Comparison of ENCODE assay signal across 32 cellular contexts in the genomic region with DNA sequence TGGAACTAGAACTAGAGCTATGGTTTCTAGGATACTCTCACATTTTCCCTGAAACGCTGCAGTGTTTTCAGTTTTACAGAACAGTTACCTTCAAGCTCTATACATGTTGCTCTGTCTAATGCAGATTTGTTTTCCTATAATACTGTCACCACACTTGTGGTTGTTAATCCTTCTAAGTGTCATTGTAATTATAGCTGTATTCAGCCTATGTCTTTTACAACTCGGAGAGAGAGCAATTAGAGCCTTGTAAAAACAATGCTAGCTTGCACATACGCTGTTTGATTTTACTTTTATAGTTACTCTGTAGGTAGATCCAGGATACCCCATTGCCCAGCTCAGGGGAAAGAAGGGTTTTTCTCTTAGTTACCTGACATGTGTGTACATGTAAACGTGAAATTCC. TPM values are rescaled to one million over a fixed set of nuclear protein-coding genes. Genes with fewer than 3 reads are reported as not detected.
"Had no signal": no experiment of that assay in that cellular context is flagged by ENCODE, and none has a peak within 500 bp of the region (broad histone marks: within the 10 kb centered on the region; RNA-seq: fewer than 3 reads in every experiment).

No MANE protein-coding gene starts in this region.

- DNase-seq: natural killer cell; occipital lobe; ovary; posterior cingulate gyrus; psoas muscle; right cardiac atrium; right lobe of liver; sigmoid colon; small intestine; stimulated activated CD4-positive, alpha-beta T cell treated with anti-CD3 and anti-CD28 coated beads, Interleukin-15, amount 100 ng/mL, for 24 hours; stimulated activated CD4-positive, alpha-beta T cell treated with anti-CD3 and anti-CD28 coated beads, Interleukin-2, amount 100 ng/mL, for 24 hours; stimulated activated CD4-positive, alpha-beta T cell treated with anti-CD3 and anti-CD28 coated beads, Interleukin-2, amount 100 ng/mL, for 48 hours; stimulated activated CD4-positive, alpha-beta T cell treated with anti-CD3 and anti-CD28 coated beads, Interleukin-4, amount 100 ng/mL, for 24 hours; stimulated activated naive B cell treated with anti-CD40 and anti-IgM and Interleukin-4, amounts not matched to agents 10 μg/mL and 1 μg/mL and 100 μg/mL, for 72 hours; stimulated activated naive CD8-positive, alpha-beta T cell treated with anti-CD3 and anti-CD28 coated beads, Interleukin-15, amount 100 ng/mL, for 72 hours; stimulated activated naive CD8-positive, alpha-beta T cell treated with anti-CD3 and anti-CD28 coated beads, Interleukin-15, Interleukin-2, amounts not matched to agents 100 U/mL and 50 U/mL, for 24 hours; substantia nigra; testis; tibial artery; transverse colon; upper lobe of right lung; uterus had no signal

- H3K4me1 Mint-ChIP-seq: natural killer cell; nephron; stimulated activated effector memory CD8-positive, alpha-beta T cell treated with anti-CD3 and anti-CD28 coated beads, Interleukin-12 subunit alpha, Interleukin-12 subunit beta, amount 100 ng/mL, for 72 hours; stimulated activated naive CD8-positive, alpha-beta T cell treated with anti-CD3 and anti-CD28 coated beads, Interleukin-15, amount 100 ng/mL, for 72 hours had no signal

- H3K9me3 Mint-ChIP-seq: natural killer cell; nephron; neural progenitor cell; stimulated activated effector memory CD8-positive, alpha-beta T cell treated with anti-CD3 and anti-CD28 coated beads, Interleukin-12 subunit alpha, Interleukin-12 subunit beta, amount 100 ng/mL, for 72 hours; stimulated activated naive B cell treated with anti-CD40 and anti-IgM and Interleukin-4, amounts not matched to agents 10 μg/mL and 1 μg/mL and 100 μg/mL, for 72 hours; stimulated activated naive CD8-positive, alpha-beta T cell treated with anti-CD3 and anti-CD28 coated beads, Interleukin-15, amount 100 ng/mL, for 72 hours; type B pancreatic cell had no signal

- H3K4me3 Mint-ChIP-seq: natural killer cell; nephron; neural progenitor cell; stimulated activated effector memory CD8-positive, alpha-beta T cell treated with anti-CD3 and anti-CD28 coated beads, Interleukin-12 subunit alpha, Interleukin-12 subunit beta, amount 100 ng/mL, for 72 hours; stimulated activated naive B cell treated with anti-CD40 and anti-IgM and Interleukin-4, amounts not matched to agents 10 μg/mL and 1 μg/mL and 100 μg/mL, for 72 hours; stimulated activated naive CD8-positive, alpha-beta T cell treated with anti-CD3 and anti-CD28 coated beads, Interleukin-15, amount 100 ng/mL, for 72 hours; type B pancreatic cell had no signal

- H3K4me3 ChIP-seq: neural progenitor cell, ovary, psoas muscle, right lobe of liver, sigmoid colon, suprapubic skin, testis, tibial artery, transverse colon, upper lobe of right lung, uterus had no signal

- H3K27ac Mint-ChIP-seq: natural killer cell; nephron; neural progenitor cell; progenitor cell of endocrine pancreas; stimulated activated effector memory CD8-positive, alpha-beta T cell treated with anti-CD3 and anti-CD28 coated beads, Interleukin-12 subunit alpha, Interleukin-12 subunit beta, amount 100 ng/mL, for 72 hours; stimulated activated naive B cell treated with anti-CD40 and anti-IgM and Interleukin-4, amounts not matched to agents 10 μg/mL and 1 μg/mL and 100 μg/mL, for 72 hours; stimulated activated naive CD8-positive, alpha-beta T cell treated with anti-CD3 and anti-CD28 coated beads, Interleukin-15, amount 100 ng/mL, for 72 hours; type B pancreatic cell had no signal

- H3K27me3 ChIP-seq: neural progenitor cell, ovary, right lobe of liver, sigmoid colon, suprapubic skin, testis, tibial artery, transverse colon, upper lobe of right lung, uterus had no signal

- H3K36me3 ChIP-seq: neural progenitor cell, ovary, right lobe of liver, sigmoid colon, suprapubic skin, tibial artery, transverse colon, upper lobe of right lung, uterus had no signal

- H3K27ac ChIP-seq: neural progenitor cell, ovary, parathyroid adenoma, right lobe of liver, sigmoid colon, suprapubic skin, tibial artery, transverse colon, upper lobe of right lung, uterus had no signal

- H3K36me3 Mint-ChIP-seq: natural killer cell; neural progenitor cell; stimulated activated effector memory CD8-positive, alpha-beta T cell treated with anti-CD3 and anti-CD28 coated beads, Interleukin-12 subunit alpha, Interleukin-12 subunit beta, amount 100 ng/mL, for 72 hours; stimulated activated naive B cell treated with anti-CD40 and anti-IgM and Interleukin-4, amounts not matched to agents 10 μg/mL and 1 μg/mL and 100 μg/mL, for 72 hours; type B pancreatic cell had no signal

- H3K4me2 ChIP-seq: neural progenitor cell had no signal

- H2AFZ ChIP-seq: neural progenitor cell, parathyroid adenoma had no signal

- ATAC-seq: natural killer cell; psoas muscle; right cardiac atrium; right lobe of liver; stimulated activated effector memory CD8-positive, alpha-beta T cell treated with anti-CD3 and anti-CD28 coated beads, Interleukin-12 subunit alpha, Interleukin-12 subunit beta, amount 100 ng/mL, for 72 hours; stimulated activated naive B cell treated with anti-CD40 and anti-IgM and Interleukin-4, amounts not matched to agents 10 μg/mL and 1 μg/mL and 100 μg/mL, for 72 hours; stimulated activated naive CD8-positive, alpha-beta T cell treated with anti-CD3 and anti-CD28 coated beads, Interleukin-15, amount 100 ng/mL, for 72 hours; stimulated activated naive CD8-positive, alpha-beta T cell treated with anti-CD3 and anti-CD28 coated beads, Interleukin-15, Interleukin-2, amounts not matched to agents 100 U/mL and 50 U/mL, for 24 hours; upper lobe of right lung had no signal

- FAIRE-seq: small intestine had no signal

- H3K79me2 ChIP-seq: parathyroid adenoma had no signal

- H3K4me1 ChIP-seq: neural progenitor cell, parathyroid adenoma, right lobe of liver, sigmoid colon, suprapubic skin, tibial artery, upper lobe of right lung, uterus had no signal

- H3K27me3 Mint-ChIP-seq: progenitor cell of endocrine pancreas; stimulated activated naive CD8-positive, alpha-beta T cell treated with anti-CD3 and anti-CD28 coated beads, Interleukin-15, amount 100 ng/mL, for 72 hours; type B pancreatic cell had no signal

RNA-seq across cellular contexts. Expression of a gene that starts 55.1 kb away (rescaled TPM):
- total RNA-seq: natural killer cell, osteoblast, psoas muscle, right cardiac atrium, skeletal muscle tissue, suprapubic skin, upper lobe of right lung, urinary bladder, uterus had no signal
